14 cellular contexts compared by ENCODE assay signal in the genomic region with DNA sequence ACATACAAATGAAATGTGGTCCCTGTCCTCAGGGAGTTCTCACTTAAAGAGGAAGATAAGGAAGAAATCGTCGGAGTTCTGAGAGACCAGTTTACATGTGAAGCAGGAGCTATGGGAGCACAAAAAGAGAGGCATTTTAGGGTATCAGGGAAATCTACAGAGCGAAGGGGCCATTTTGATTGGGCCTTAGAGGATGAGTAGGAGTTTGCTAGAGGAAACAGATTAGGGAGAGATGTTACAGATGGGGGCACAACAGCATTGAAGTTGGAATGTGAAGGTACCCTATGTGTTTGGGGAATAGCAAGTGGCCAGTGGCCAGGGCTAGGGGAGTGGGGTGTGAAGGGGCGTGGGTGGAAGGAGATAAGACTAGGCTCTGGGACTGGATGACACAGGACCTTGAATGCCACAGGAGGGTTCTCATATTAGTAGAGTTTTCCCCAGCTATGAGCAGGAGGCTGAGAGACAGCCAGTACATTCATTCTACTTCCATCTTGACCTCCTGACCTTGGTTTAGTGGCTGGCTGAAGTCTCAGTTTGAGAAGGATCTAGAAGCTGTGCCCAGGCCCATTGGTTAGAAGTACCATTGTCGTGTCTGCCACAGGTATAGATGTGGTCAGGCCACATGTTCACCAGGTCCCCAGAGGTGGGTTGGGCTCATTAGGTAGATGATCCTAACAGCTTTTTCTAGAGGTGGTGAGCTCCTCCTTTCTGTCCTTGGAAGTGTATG. TPM values are rescaled to one million over a fixed set of nuclear protein-coding genes. Genes with fewer than 3 reads are reported as not detected.
DNase-seq lines count a peak whose midpoint lies in the region; ATAC-seq and TF ChIP-seq lines count a peak whose summit lies in the region.
"Had no signal": no experiment of that assay in that cellular context is flagged by ENCODE, and none has a peak within 500 bp of the region (broad histone marks: within the 10 kb centered on the region; RNA-seq: fewer than 3 reads in every experiment).

No MANE protein-coding gene starts in this region.

- H3K27ac ChIP-seq in BLaER1 (peak overlapping the region; percentile 14; the same call in 1 of the 2 replicates), vagina (no peak overlapping the region)
- H3K27ac ChIP-seq: SJCRH30, VCaP had no signal

- H3K4me1 ChIP-seq in BLaER1: peaks cover 77% of the 10 kb centered on the region
- peaks cover 6% of the 10 kb centered on the region for H3K4me1 ChIP-seq in vagina
- H3K4me1 ChIP-seq: SJCRH30 had no signal

- H4K20me1 ChIP-seq in BLaER1: no peaks in the 10 kb centered on the region

- peak; percentile 66 for ATAC-seq in GM18511 (IDR thresholded peaks at IDR 0.05; ENCODE audit: unreplicated experiment)
- peak; percentile 58 for ATAC-seq in HG02973 (IDR thresholded peaks at IDR 0.05; ENCODE audit: unreplicated experiment)

- H3K27me3 ChIP-seq in BLaER1: no peaks in the 10 kb centered on the region
- no peaks in the 10 kb centered on the region for H3K27me3 ChIP-seq in vagina
- H3K27me3 ChIP-seq: SJCRH30 had no signal

- TF ChIP-seq CTCF in vagina (IDR thresholded peaks at IDR 0.05): no peak

- DNase-seq in amniotic epithelial cell (ENCODE audit: low read depth): peak; percentile 23
- DNase-seq in NCI-H2171 treated with DMSO at 0.1 percent for 48 hours (lab: John Stamatoyannopoulos, UW): no peak
- DNase-seq in NOMO-1 treated with DMSO at 0.1 percent for 48 hours (lab: John Stamatoyannopoulos, UW; ENCODE audit: unreplicated experiment): no peak
- no peak for DNase-seq in hippocampal formation (lab: John Stamatoyannopoulos, UW)
- DNase-seq in vagina (ENCODE audit: extremely low spot score in 2 of 2): no peak
- DNase-seq: kidney glomerular epithelial cell; NCI-H2029 treated with DMSO at 0.1 percent for 48 hours; SJCRH30; stimulated activated CD4-positive, alpha-beta T cell treated with anti-CD3 and anti-CD28 coated beads, Interleukin-2, amount 100 ng/mL, for 48 hours; stimulated activated naive CD4-positive, alpha-beta T cell had no signal

- H3K4me2 ChIP-seq in BLaER1: 0 out of 2 replicates have a peak overlapping the region, but pooled peaks have one; percentile 25

- no peak overlapping the region for H3K9ac ChIP-seq in BLaER1

- H3K4me3 ChIP-seq in BLaER1 (no peak overlapping the region), vagina (no peak overlapping the region)
- H3K4me3 ChIP-seq: SJCRH30 had no signal

- peaks cover 49% of the 10 kb centered on the region for H3K36me3 ChIP-seq in BLaER1
- H3K36me3 ChIP-seq in vagina: peaks cover 0 to 6% of the 10 kb centered on the region in 2 donors
- H3K36me3 ChIP-seq: SJCRH30 had no signal

- H3K9me3 ChIP-seq in BLaER1 (no peaks in the 10 kb centered on the region), vagina (no peaks in the 10 kb centered on the region)
- H3K9me3 ChIP-seq: SJCRH30 had no signal

- TF ChIP-seq POLR2A in vagina (IDR thresholded peaks at IDR 0.05): no peak

- intact Hi-C loops in vagina (cut with DNase I): no loop called here

RNA-seq across cellular contexts. Expression of gene CPNE2, which starts 34.8 kb away (rescaled TPM):
- total RNA-seq in vagina: 40.3 TPM

RNA-seq across cellular contexts. Expression of gene PSME3IP1, which starts 58.6 kb away (rescaled TPM):
- total RNA-seq in vagina: 70.5 TPM

RNA-seq across cellular contexts. Expression of gene RSPRY1, which starts 58.9 kb away (rescaled TPM):
- total RNA-seq in vagina: 37.6 TPM
